ENCODE assay signal across 9 cellular contexts in the genomic region with DNA sequence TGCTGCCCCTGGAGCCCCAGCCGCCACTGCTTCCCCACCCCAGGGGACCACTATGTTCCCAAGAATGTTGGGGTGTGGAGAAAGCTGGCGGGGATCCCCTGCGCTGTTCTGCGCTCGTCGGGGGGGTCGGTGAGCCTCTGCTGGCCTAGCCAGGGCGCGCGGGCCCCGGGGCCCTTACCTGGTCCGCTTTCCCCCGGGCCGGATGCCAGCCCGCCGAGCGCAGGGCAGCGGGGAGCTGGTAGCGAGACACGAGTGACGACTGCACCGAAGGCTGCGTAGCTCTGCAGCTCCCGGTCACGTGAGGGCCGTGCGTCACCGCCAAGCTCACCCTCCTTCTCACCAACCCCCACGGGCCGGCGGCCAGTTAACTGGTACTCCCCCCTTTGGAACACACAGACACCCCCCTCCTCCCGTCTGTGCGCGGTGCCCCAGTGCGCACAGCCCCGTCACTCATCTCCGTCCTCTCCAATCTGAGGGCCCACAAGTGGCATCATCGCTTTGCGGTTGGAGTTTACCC. TPM values are rescaled to one million over a fixed set of nuclear protein-coding genes. Genes with fewer than 3 reads are reported as not detected.
A peak's percentile ranks its signal among the peaks of the same experiment; 100 is the strongest.
DNase-seq lines count a peak whose midpoint lies in the region; FAIRE-seq and TF ChIP-seq lines count a peak whose summit lies in the region.
"Had no signal": no experiment of that assay in that cellular context is flagged by ENCODE, and none has a peak within 500 bp of the region (broad histone marks: within the 10 kb centered on the region; RNA-seq: fewer than 3 reads in every experiment).

A gene (minus strand): TSS at position 254 of the 517 bp plus-strand sequence. CDS start 897 bp downstream, outside the sequence.

- H3K36me3 ChIP-seq in WERI-Rb-1, result no peaks in the 10 kb centered on the region
- no peaks in the 10 kb centered on the region for H3K36me3 ChIP-seq in effector memory CD4-positive, alpha-beta T cell (ENCODE audit: control insufficient read depth, insufficient read depth, low read length)

- FAIRE-seq in frontal cortex (lab: Jason Lieb, UNC), result no peak
- FAIRE-seq: endometrium had no signal

- H3K4me1 ChIP-seq in effector memory CD4-positive, alpha-beta T cell (ENCODE audit: control insufficient read depth, insufficient read depth, low read length, poor library complexity, severe bottlenecking), result no peaks in the 10 kb centered on the region

- DNase-seq in D341Med (ENCODE audit: low spot score), result peak; percentile 87
- DNase-seq in NCI-H1417 (lab: John Stamatoyannopoulos, UW), result peak; percentile 51 to 95 (median 88)
- DNase-seq in WERI-Rb-1, result peak; percentile 83
- peak; percentile 42 to 53 for DNase-seq in frontal cortex (ENCODE audit: low spot score in 2 of 2)
- DNase-seq in posterior cingulate gyrus, result peak; percentile 77 to 98 (median 86)
- DNase-seq in effector memory CD4-positive, alpha-beta T cell, result no peak
- DNase-seq in GDM1 (lab: John Stamatoyannopoulos, UW), result no peak
- DNase-seq in activated CD8-positive, alpha-beta memory T cell treated with anti-CD3 and anti-CD28 coated beads, Interleukin-2, amount 50 U/mL, for 4 hours, result no peak

- no peaks in the 10 kb centered on the region for H3K9me3 ChIP-seq in WERI-Rb-1 (ENCODE audit: severe bottlenecking)
- H3K9me3 ChIP-seq in effector memory CD4-positive, alpha-beta T cell (ENCODE audit: control insufficient read depth, low read length), result no peaks in the 10 kb centered on the region

- peak within 1 kb of the TSS; percentile 60 for H3K4me3 ChIP-seq in WERI-Rb-1 (ENCODE audit: low read depth, low read length)
- no peak within 1 kb of the TSS for H3K4me3 ChIP-seq in effector memory CD4-positive, alpha-beta T cell (ENCODE audit: insufficient read depth, low read depth, low read length, poor library complexity, severe bottlenecking)

- H3K27ac ChIP-seq in WERI-Rb-1, result peak within 1 kb of the TSS; percentile 56
- no peak within 1 kb of the TSS for H3K27ac ChIP-seq in effector memory CD4-positive, alpha-beta T cell (ENCODE audit: insufficient read depth, low read length, poor library complexity, severe bottlenecking)

- no peak for TF ChIP-seq CTCF in WERI-Rb-1 (IDR thresholded peaks at IDR 0.05; ENCODE audit: low read depth, low read length)

- intact Hi-C loops in posterior cingulate gyrus (cut with DNase I), result no loop called here

- H3K27me3 ChIP-seq in WERI-Rb-1 (ENCODE audit: insufficient read depth, low read depth, severe bottlenecking), result peaks cover 49% of the 10 kb centered on the region
- no peaks in the 10 kb centered on the region for H3K27me3 ChIP-seq in effector memory CD4-positive, alpha-beta T cell (replicated peaks; ENCODE audit: control insufficient read depth, insufficient read depth, low read length, poor library complexity, severe bottlenecking)

RNA-seq across cellular contexts. Expression of the gene that starts here (rescaled TPM):
- 127 TPM for total RNA-seq in frontal cortex

Comparison
In these comparisons a context has a peak if more than half of its experiments do, and no peak if none do; other contexts are left out.
1. DNase-seq: peak in D341Med (single experiment), NCI-H1417 (3 of 3), WERI-Rb-1 (single experiment), frontal cortex (2 of 2) and posterior cingulate gyrus (10 of 10); none in effector memory CD4-positive, alpha-beta T cell (0 of 3), GDM1 (single experiment) and activated CD8-positive, alpha-beta memory T cell treated with anti-CD3 and anti-CD28 coated beads, Interleukin-2, amount 50 U/mL, for 4 hours (single experiment).